ENCODE assay signal across 8 cellular contexts in the genomic region with DNA sequence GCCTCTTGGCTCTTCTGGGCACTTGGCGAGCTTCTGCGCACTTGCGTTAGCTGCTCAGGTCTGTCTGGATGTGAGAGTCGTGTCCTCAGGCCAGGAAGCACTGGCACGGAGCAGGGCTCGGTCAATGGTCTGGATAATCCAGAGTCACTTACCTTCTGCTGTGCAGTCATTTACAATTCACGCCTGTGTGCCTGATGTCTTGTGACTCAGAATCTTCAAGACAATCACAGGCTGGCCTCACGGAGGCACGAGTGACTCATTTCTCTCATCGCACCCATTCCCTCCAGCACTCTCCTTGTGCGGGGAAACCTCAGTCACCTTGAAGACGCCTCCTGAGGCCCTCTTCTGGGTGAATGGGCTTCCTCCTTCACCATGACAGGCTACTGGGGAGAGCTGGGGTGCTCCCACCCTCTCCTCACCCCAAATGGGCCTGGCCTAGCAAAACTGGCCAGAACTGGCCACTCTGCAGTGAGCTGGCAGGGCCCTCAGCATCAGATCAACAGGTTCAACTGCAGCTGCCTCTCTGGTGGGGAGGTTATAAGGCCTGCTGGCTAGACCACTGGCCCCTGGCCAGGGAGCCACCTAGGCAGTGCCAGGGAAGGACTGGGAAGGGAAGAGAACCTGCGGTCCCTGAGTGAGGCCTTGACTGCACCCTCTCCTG. TPM values are rescaled to one million over a fixed set of nuclear protein-coding genes. Genes with fewer than 3 reads are reported as not detected.
DNase-seq lines count a peak whose midpoint lies in the region; ATAC-seq and TF ChIP-seq lines count a peak whose summit lies in the region.

No MANE protein-coding gene starts in this region.

- no peak for ATAC-seq in HG03342 (IDR thresholded peaks at IDR 0.05; ENCODE audit: unreplicated experiment)

- peak; percentile 3 for DNase-seq in DMS79 treated with DMSO at 0.1 percent for 48 hours (lab: John Stamatoyannopoulos, UW)
- DNase-seq in activated CD4-positive, alpha-beta memory T cell treated with anti-CD3 and anti-CD28 coated beads, Interleukin-2, amount 10 ng/mL, durations not matched to agents 7 days and 5 days, result peak; percentile 82
- DNase-seq in endodermal cell, result no peak
- DNase-seq in occipital lobe (lab: John Stamatoyannopoulos, UW), result peak; percentile 30
- no peak for DNase-seq in type B pancreatic cell (ENCODE audit: extremely low spot score, unreplicated experiment)
- DNase-seq in NCI-H1105 treated with DMSO at 0.1 percent for 48 hours (lab: John Stamatoyannopoulos, UW), result no peak

- peak overlapping the region; percentile 83 for H3K9ac ChIP-seq in endodermal cell (ENCODE audit: extremely low read depth, low read length, poor library complexity, severe bottlenecking)

- no peaks in the 10 kb centered on the region for H3K9me3 Mint-ChIP-seq in activated CD4-positive, alpha-beta memory T cell treated with anti-CD3 and anti-CD28 coated beads, Interleukin-2, amount 10 ng/mL, durations not matched to agents 7 days and 5 days
- H3K9me3 Mint-ChIP-seq in endodermal cell (no peaks in the 10 kb centered on the region), type B pancreatic cell (no peaks in the 10 kb centered on the region)

- peak overlapping the region; percentile 76 for H3K4me3 Mint-ChIP-seq in activated CD4-positive, alpha-beta memory T cell treated with anti-CD3 and anti-CD28 coated beads, Interleukin-2, amount 10 ng/mL, durations not matched to agents 7 days and 5 days
- H3K4me3 Mint-ChIP-seq in endodermal cell, result peak overlapping the region; percentile 75
- H3K4me3 Mint-ChIP-seq in type B pancreatic cell, result peak overlapping the region; percentile 80

- peak overlapping the region; percentile 13 for H3K27ac ChIP-seq in KOPT-K1 (ENCODE audit: low read depth, low read length, poor library complexity, severe bottlenecking)
- H3K27ac ChIP-seq in endodermal cell (ENCODE audit: low read depth, low read length), result peak overlapping the region; percentile 11

- WGBS in endodermal cell (ENCODE audit: insufficient coverage in 1 of 2, insufficient read length in 1 of 2), 2 experiments, result 92 to 93% methylated on average over 13 of the region's 13 CpGs

- peaks cover 11% of the 10 kb centered on the region for H3K4me1 ChIP-seq in endodermal cell (ENCODE audit: control insufficient read depth, insufficient read depth, low read length)

- CTCF ChIA-PET in activated CD4-positive, alpha-beta memory T cell treated with anti-CD3 and anti-CD28 coated beads, Interleukin-2, amount 10 ng/mL, durations not matched to agents 7 days and 5 days (lab: Charles Lee), result no interaction called here

- no peaks in the 10 kb centered on the region for H3K27me3 Mint-ChIP-seq in activated CD4-positive, alpha-beta memory T cell treated with anti-CD3 and anti-CD28 coated beads, Interleukin-2, amount 10 ng/mL, durations not matched to agents 7 days and 5 days
- H3K27me3 Mint-ChIP-seq in endodermal cell (ENCODE audit: insufficient read depth), result no peaks in the 10 kb centered on the region
- no peaks in the 10 kb centered on the region for H3K27me3 Mint-ChIP-seq in type B pancreatic cell

- H3K36me3 Mint-ChIP-seq in activated CD4-positive, alpha-beta memory T cell treated with anti-CD3 and anti-CD28 coated beads, Interleukin-2, amount 10 ng/mL, durations not matched to agents 7 days and 5 days (ENCODE audit: low read depth), result peaks cover 21% of the 10 kb centered on the region
- H3K36me3 Mint-ChIP-seq in endodermal cell (ENCODE audit: low read depth), result peaks cover 3% of the 10 kb centered on the region
- no peaks in the 10 kb centered on the region for H3K36me3 Mint-ChIP-seq in type B pancreatic cell

- POLR2A ChIA-PET in activated CD4-positive, alpha-beta memory T cell treated with anti-CD3 and anti-CD28 coated beads, Interleukin-2, amount 10 ng/mL, durations not matched to agents 7 days and 5 days (lab: Charles Lee), result interaction anchor here (0.9 to 2.3 kb wide), 3 partner anchors 63 to 473 kb away, joined by 3 to 7 read pairs (median 5); partner anchors contain the start of genes POLR3K, RAB11FIP3 and SNRNP25

- H3K36me3 ChIP-seq in KOPT-K1 (ENCODE audit: insufficient read depth, low read length), result peaks cover 25% of the 10 kb centered on the region; the same call in 1 of the 2 replicates
- H3K36me3 ChIP-seq in endodermal cell (ENCODE audit: control insufficient read depth, insufficient read depth, low read length), result peaks cover 5% of the 10 kb centered on the region

- peaks cover 40% of the 10 kb centered on the region for H3K4me1 Mint-ChIP-seq in activated CD4-positive, alpha-beta memory T cell treated with anti-CD3 and anti-CD28 coated beads, Interleukin-2, amount 10 ng/mL, durations not matched to agents 7 days and 5 days
- H3K4me1 Mint-ChIP-seq in endodermal cell (peaks cover 16% of the 10 kb centered on the region), type B pancreatic cell (ENCODE audit: unreplicated experiment) (peaks cover 4% of the 10 kb centered on the region)

- peak overlapping the region; percentile 91 for H3K4me3 ChIP-seq in endodermal cell (ENCODE audit: low read length)

- H3K27ac Mint-ChIP-seq in activated CD4-positive, alpha-beta memory T cell treated with anti-CD3 and anti-CD28 coated beads, Interleukin-2, amount 10 ng/mL, durations not matched to agents 7 days and 5 days, result peak overlapping the region; percentile 97
- H3K27ac Mint-ChIP-seq in endodermal cell (peak overlapping the region; percentile 81), type B pancreatic cell (peak overlapping the region; percentile 95)

- TF ChIP-seq CTCF in endodermal cell (conservative IDR thresholded peaks at IDR 0.05) (no peak), type B pancreatic cell (conservative IDR thresholded peaks at IDR 0.05) (no peak)

- H3K9me3 ChIP-seq in KOPT-K1 (ENCODE audit: insufficient read depth, low read length, poor library complexity, severe bottlenecking), result no peaks in the 10 kb centered on the region
- H3K9me3 ChIP-seq in endodermal cell (ENCODE audit: control insufficient read depth, low read length), result no peaks in the 10 kb centered on the region

- H3K27me3 ChIP-seq in endodermal cell (ENCODE audit: control insufficient read depth, insufficient read depth, low read length, poor library complexity, severe bottlenecking), result no peaks in the 10 kb centered on the region

RNA-seq across cellular contexts. Expression of gene CAPN15, which starts 1.9 kb away (rescaled TPM):
- 10 to 100 TPM; 91.7 to 93.4 TPM for total RNA-seq in activated CD4-positive, alpha-beta memory T cell treated with anti-CD3 and anti-CD28 coated beads, Interleukin-2, amount 10 ng/mL, durations not matched to agents 7 days and 5 days
- total RNA-seq in endodermal cell (10 to 100 TPM; 55.3 to 76.1 TPM), occipital lobe (10.3 TPM), type B pancreatic cell (ENCODE audit: low replicate concordance) (50.1 and 52.3 TPM in 2 replicates)
- 23.1 TPM for polyA plus RNA-seq in endodermal cell (2013, experiment 1 of 2)
- 20.1 TPM for polyA plus RNA-seq in endodermal cell (2013, experiment 2 of 2)

RNA-seq across cellular contexts. Expression of gene PRR35, which starts 34.5 kb away (rescaled TPM):
- not detected for total RNA-seq in activated CD4-positive, alpha-beta memory T cell treated with anti-CD3 and anti-CD28 coated beads, Interleukin-2, amount 10 ng/mL, durations not matched to agents 7 days and 5 days
- total RNA-seq in endodermal cell, result under 1 TPM; 0.29 to 0.62 TPM
- polyA plus RNA-seq in endodermal cell (2013, experiment 1 of 2), result 0.18 TPM
- 0.12 TPM for polyA plus RNA-seq in endodermal cell (2013, experiment 2 of 2)
- not detected for total RNA-seq in occipital lobe
- total RNA-seq in type B pancreatic cell (ENCODE audit: low replicate concordance), result 0.12 TPM in 2 replicates

RNA-seq across cellular contexts. Expression of gene NHLRC4, which starts 41.2 kb away (rescaled TPM):
- 1 to 10 TPM; 2.3 to 2.6 TPM for total RNA-seq in activated CD4-positive, alpha-beta memory T cell treated with anti-CD3 and anti-CD28 coated beads, Interleukin-2, amount 10 ng/mL, durations not matched to agents 7 days and 5 days
- 1 to 10 TPM; 1.1 TPM for total RNA-seq in endodermal cell
- polyA plus RNA-seq in endodermal cell (2013, experiment 1 of 2), result 0.78 TPM
- polyA plus RNA-seq in endodermal cell (2013, experiment 2 of 2), result 0.87 TPM
- 0.31 TPM for total RNA-seq in occipital lobe
- total RNA-seq in type B pancreatic cell (ENCODE audit: low replicate concordance), result 0.52 and 1.4 TPM in 2 replicates

RNA-seq across cellular contexts. Expression of gene PIGQ, which starts 44.1 kb away (rescaled TPM):
- 10 to 100 TPM; 33.7 to 35.1 TPM for total RNA-seq in activated CD4-positive, alpha-beta memory T cell treated with anti-CD3 and anti-CD28 coated beads, Interleukin-2, amount 10 ng/mL, durations not matched to agents 7 days and 5 days
- total RNA-seq in endodermal cell (100 to 1,000 TPM; 128 to 129 TPM), occipital lobe (18.1 TPM), type B pancreatic cell (ENCODE audit: low replicate concordance) (58.2 and 83.5 TPM in 2 replicates)
- polyA plus RNA-seq in endodermal cell (2013, experiment 1 of 2), result 61.9 TPM
- 52.5 TPM for polyA plus RNA-seq in endodermal cell (2013, experiment 2 of 2)

Comparison
In these comparisons a context has a peak if more than half of its experiments do, and no peak if none do; other contexts are left out.
1. DNase-seq: peak in DMS79 treated with DMSO at 0.1 percent for 48 hours (single experiment), activated CD4-positive, alpha-beta memory T cell treated with anti-CD3 and anti-CD28 coated beads, Interleukin-2, amount 10 ng/mL, durations not matched to agents 7 days and 5 days (single experiment) and occipital lobe (single experiment); none in endodermal cell (single experiment), type B pancreatic cell (single experiment) and NCI-H1105 treated with DMSO at 0.1 percent for 48 hours (single experiment).
2. Peak in every context shown above with its lines, with median percentiles within 50 percentile points of each other: H3K27ac Mint-ChIP-seq and H3K4me3 Mint-ChIP-seq.